In genomic region chr7:8115547-8116402, GRCh38 we compare ENCODE assay signal across 11 cellular contexts.
DNase-seq lines count a peak whose midpoint lies in the region; ATAC-seq and TF ChIP-seq lines count a peak whose summit lies in the region.
"Had no signal": no experiment of that assay in that cellular context is flagged by ENCODE, and none has a peak within 500 bp of the region (broad histone marks: within the 10 kb centered on the region; RNA-seq: fewer than 3 reads in every experiment).

No MANE protein-coding gene starts in this region.

- DNase-seq in GM06990 (ENCODE audit: extremely low read depth, insufficient read length), result peak; percentile 81
- no peak for DNase-seq in activated B cell treated with CpG ODN at 0.5 μM for 24 hours
- no peak for DNase-seq in Ammon's horn (ENCODE audit: low spot score)
- no peak for DNase-seq in NCI-H446 (lab: John Stamatoyannopoulos, UW)
- DNase-seq in mucosa of gallbladder (ENCODE audit: low spot score), result no peak
- no peak for DNase-seq in NCI-H345 (lab: John Stamatoyannopoulos, UW)
- DNase-seq: activated naive CD4-positive, alpha-beta T cell treated with anti-CD3 and anti-CD28 coated beads for 36 hours; DMS79 treated with DMSO at 0.1 percent for 48 hours; SIG-M5 had no signal

- H3K4me3 Mint-ChIP-seq in activated B cell treated with CpG ODN at 0.5 μM for 24 hours, result peak overlapping the region; percentile 46
- H3K4me3 Mint-ChIP-seq: activated naive CD4-positive, alpha-beta T cell treated with anti-CD3 and anti-CD28 coated beads for 36 hours had no signal

- H3K4me3 ChIP-seq in GM06990 (replicated peaks; ENCODE audit: low read depth, low read length), result no peak overlapping the region

- peaks cover 48% of the 10 kb centered on the region for H3K4me1 Mint-ChIP-seq in activated B cell treated with CpG ODN at 0.5 μM for 24 hours

- H3K27me3 Mint-ChIP-seq in activated B cell treated with CpG ODN at 0.5 μM for 24 hours, result no peaks in the 10 kb centered on the region

- H3K9me3 Mint-ChIP-seq in activated B cell treated with CpG ODN at 0.5 μM for 24 hours, result peaks cover 11% of the 10 kb centered on the region

- POLR2A ChIA-PET in activated B cell treated with CpG ODN at 0.5 μM for 24 hours (lab: Charles Lee), result interaction anchor here (0.6 to 3.6 kb wide), 6 partner anchors 9 to 181 kb away, joined by 3 to 23 read pairs (median 6); no protein-coding TSS in a partner anchor

- no peaks in the 10 kb centered on the region for H3K36me3 Mint-ChIP-seq in activated B cell treated with CpG ODN at 0.5 μM for 24 hours (ENCODE audit: low read depth)

- no peaks in the 10 kb centered on the region for H3K27me3 ChIP-seq in GM06990 (replicated peaks; ENCODE audit: control insufficient read depth, insufficient read depth, low read length)

- peak overlapping the region; percentile 74 for H3K27ac Mint-ChIP-seq in activated B cell treated with CpG ODN at 0.5 μM for 24 hours
- H3K27ac Mint-ChIP-seq: activated naive CD4-positive, alpha-beta T cell treated with anti-CD3 and anti-CD28 coated beads for 36 hours had no signal

- intact Hi-C loops in activated B cell treated with CpG ODN at 0.5 μM for 24 hours (cut with micrococcal nuclease), result loop anchor here (1.0 to 10.0 kb wide), 7 partner anchors 10 to 861 kb away; partner anchors contain the start of gene GLCCI1

- CTCF ChIA-PET in activated B cell treated with CpG ODN at 0.5 μM for 24 hours (lab: Charles Lee), result interaction anchor here (0.7 to 1.0 kb wide), 2 partner anchors 10 to 16 kb away, joined by 3 to 6 read pairs; no protein-coding TSS in a partner anchor

- TF ChIP-seq CTCF in GM06990 (IDR thresholded peaks at IDR 0.05; ENCODE audit: insufficient read depth, low read length, poor library complexity, severe bottlenecking), result no peak
- no peak for TF ChIP-seq CTCF in activated B cell treated with CpG ODN at 0.5 μM for 24 hours (IDR thresholded peaks at IDR 0.05)

- H3K36me3 ChIP-seq in GM06990 (ENCODE audit: control insufficient read depth, insufficient read depth, low read length), result no peaks in the 10 kb centered on the region

- peak; percentile 83 for ATAC-seq in GM19328 (IDR thresholded peaks at IDR 0.05; ENCODE audit: unreplicated experiment)
- peak; percentile 91 for ATAC-seq in HG02981 (IDR thresholded peaks at IDR 0.05; ENCODE audit: unreplicated experiment)
- peak; percentile 92 for ATAC-seq in activated B cell treated with CpG ODN at 0.5 μM for 24 hours (ENCODE audit: low read depth)
